In genomic region chr7:95471076-95471475, GRCh38 we compare ENCODE assay signal across 2 cellular contexts.
TF ChIP-seq lines count a peak whose summit lies in the region.

No MANE protein-coding gene starts in this region.

TF ChIP-seq in SK-N-SH, 30 proteins besides CTCF, POLR2A, EP300 and RAD21:
- no peak for TF ChIP-seq REST (IDR thresholded peaks at IDR 0.05; ENCODE audit: low read depth, low read length)
- no peak for TF ChIP-seq EZH2phosphoT487 (IDR thresholded peaks at IDR 0.05; ENCODE audit: borderline replicate concordance, low read depth)
- TF ChIP-seq FOXM1 (IDR thresholded peaks at IDR 0.05; ENCODE audit: low read depth) = no peak
- TF ChIP-seq SIN3A (IDR thresholded peaks at IDR 0.05; ENCODE audit: borderline replicate concordance, low read depth, low read length) = no peak

TF ChIP-seq in SK-N-SH treated with all-trans-retinoic acid at 6 μM for 48 hours, 23 proteins besides CTCF, POLR2A, EP300 and RAD21 (continued from another document):
- no peak for TF ChIP-seq TSHZ2 (CRISPR knock-in tag; IDR thresholded peaks at IDR 0.05)
- no peak for TF ChIP-seq ZC3H10 (CRISPR knock-in tag; IDR thresholded peaks at IDR 0.05)
- TF ChIP-seq BACH2 (CRISPR knock-in tag; IDR thresholded peaks at IDR 0.05; ENCODE audit: borderline replicate concordance) = no peak
- TF ChIP-seq, protein P1, sequence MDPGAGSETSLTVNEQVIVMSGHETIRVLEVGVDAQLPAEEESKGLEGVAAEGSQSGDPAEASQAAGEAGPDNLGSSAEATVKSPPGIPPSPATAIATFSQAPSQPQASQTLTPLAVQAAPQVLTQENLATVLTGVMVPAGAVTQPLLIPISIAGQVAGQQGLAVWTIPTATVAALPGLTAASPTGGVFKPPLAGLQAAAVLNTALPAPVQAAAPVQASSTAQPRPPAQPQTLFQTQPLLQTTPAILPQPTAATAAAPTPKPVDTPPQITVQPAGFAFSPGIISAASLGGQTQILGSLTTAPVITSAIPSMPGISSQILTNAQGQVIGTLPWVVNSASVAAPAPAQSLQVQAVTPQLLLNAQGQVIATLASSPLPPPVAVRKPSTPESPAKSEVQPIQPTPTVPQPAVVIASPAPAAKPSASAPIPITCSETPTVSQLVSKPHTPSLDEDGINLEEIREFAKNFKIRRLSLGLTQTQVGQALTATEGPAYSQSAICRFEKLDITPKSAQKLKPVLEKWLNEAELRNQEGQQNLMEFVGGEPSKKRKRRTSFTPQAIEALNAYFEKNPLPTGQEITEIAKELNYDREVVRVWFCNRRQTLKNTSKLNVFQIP (CRISPR knock-in tag; IDR thresholded peaks at IDR 0.05; ENCODE audit: borderline replicate concordance, low read depth) = no peak
- TF ChIP-seq PPARA (CRISPR knock-in tag; IDR thresholded peaks at IDR 0.05; ENCODE audit: borderline replicate concordance) = no peak
- TF ChIP-seq ZNF8 (CRISPR knock-in tag; IDR thresholded peaks at IDR 0.05) = no peak
- TF ChIP-seq ZNF565 (CRISPR knock-in tag; conservative IDR thresholded peaks at IDR 0.05; ENCODE audit: low read depth) = no peak
- TF ChIP-seq SNAI2 (CRISPR knock-in tag; IDR thresholded peaks at IDR 0.05) = no peak
- TF ChIP-seq, protein P2, sequence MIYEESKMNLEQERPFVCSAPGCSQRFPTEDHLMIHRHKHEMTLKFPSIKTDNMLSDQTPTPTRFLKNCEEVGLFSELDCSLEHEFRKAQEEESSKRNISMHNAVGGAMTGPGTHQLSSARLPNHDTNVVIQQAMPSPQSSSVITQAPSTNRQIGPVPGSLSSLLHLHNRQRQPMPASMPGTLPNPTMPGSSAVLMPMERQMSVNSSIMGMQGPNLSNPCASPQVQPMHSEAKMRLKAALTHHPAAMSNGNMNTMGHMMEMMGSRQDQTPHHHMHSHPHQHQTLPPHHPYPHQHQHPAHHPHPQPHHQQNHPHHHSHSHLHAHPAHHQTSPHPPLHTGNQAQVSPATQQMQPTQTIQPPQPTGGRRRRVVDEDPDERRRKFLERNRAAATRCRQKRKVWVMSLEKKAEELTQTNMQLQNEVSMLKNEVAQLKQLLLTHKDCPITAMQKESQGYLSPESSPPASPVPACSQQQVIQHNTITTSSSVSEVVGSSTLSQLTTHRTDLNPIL (CRISPR knock-in tag; IDR thresholded peaks at IDR 0.05; ENCODE audit: low read depth) = no peak
- TF ChIP-seq, protein P3, sequence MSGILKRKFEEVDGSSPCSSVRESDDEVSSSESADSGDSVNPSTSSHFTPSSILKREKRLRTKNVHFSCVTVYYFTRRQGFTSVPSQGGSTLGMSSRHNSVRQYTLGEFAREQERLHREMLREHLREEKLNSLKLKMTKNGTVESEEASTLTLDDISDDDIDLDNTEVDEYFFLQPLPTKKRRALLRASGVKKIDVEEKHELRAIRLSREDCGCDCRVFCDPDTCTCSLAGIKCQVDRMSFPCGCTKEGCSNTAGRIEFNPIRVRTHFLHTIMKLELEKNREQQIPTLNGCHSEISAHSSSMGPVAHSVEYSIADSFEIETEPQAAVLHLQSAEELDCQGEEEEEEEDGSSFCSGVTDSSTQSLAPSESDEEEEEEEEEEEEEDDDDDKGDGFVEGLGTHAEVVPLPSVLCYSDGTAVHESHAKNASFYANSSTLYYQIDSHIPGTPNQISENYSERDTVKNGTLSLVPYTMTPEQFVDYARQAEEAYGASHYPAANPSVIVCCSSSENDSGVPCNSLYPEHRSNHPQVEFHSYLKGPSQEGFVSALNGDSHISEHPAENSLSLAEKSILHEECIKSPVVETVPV (CRISPR knock-in tag; IDR thresholded peaks at IDR 0.05) = no peak
